Comparison of ENCODE assay signal across 31 cellular contexts in genomic region chr3:114089675-114090074, GRCh38.
"Had no signal": no experiment of that assay in that cellular context is flagged by ENCODE, and none has a peak within 500 bp of the region (broad histone marks: within the 10 kb centered on the region; RNA-seq: fewer than 3 reads in every experiment).

No MANE protein-coding gene starts in this region.

- H3K9me3 ChIP-seq: psoas muscle, right atrium auricular region, thyroid gland, upper lobe of left lung, vagina had no signal

- H2AFZ ChIP-seq: parathyroid adenoma had no signal

- H3K4me1 ChIP-seq: parathyroid adenoma, psoas muscle, right atrium auricular region, thyroid gland, vagina had no signal

- DNase-seq: activated CD4-positive, alpha-beta memory T cell treated with anti-CD3 and anti-CD28 coated beads for 36 hours; activated CD4-positive, alpha-beta T cell treated with anti-CD3 and anti-CD28 coated beads, Interleukin-2, amount 10 ng/mL, durations not matched to agents 24 days and 14 days; activated CD4-positive, CD25-positive, alpha-beta regulatory T cell treated with anti-CD3 and anti-CD28 coated beads, Interleukin-2, amount 50 U/mL, for 72 hours; activated CD8-positive, alpha-beta memory T cell treated with anti-CD3 and anti-CD28 coated beads, Interleukin-2, amount 50 U/mL, for 4 hours; activated gamma-delta T cell; activated naive CD4-positive, alpha-beta T cell treated with anti-CD3 and anti-CD28 coated beads, Interleukin-2, amount 10 ng/mL, durations not matched to agents 7 days and 5 days; activated naive CD8-positive, alpha-beta T cell treated with anti-CD3 and anti-CD28 coated beads, Interleukin-2, amount 10 ng/mL, durations not matched to agents 7 days and 5 days; activated T-cell treated with anti-CD3 and anti-CD28 coated beads, Interleukin-2, amount 50 U/mL, for 1 hour; caudate nucleus; endodermal cell; foreskin fibroblast; head of caudate nucleus; hippocampal formation; left cardiac atrium; midbrain; naive thymus-derived CD8-positive, alpha-beta T cell; occipital lobe; psoas muscle; stimulated activated CD4-positive, alpha-beta T cell treated with anti-CD3 and anti-CD28 coated beads, Interleukin-1b, Interleukin-23, amount 100 ng/mL, for 48 hours; stimulated activated CD4-positive, alpha-beta T cell treated with anti-CD3 and anti-CD28 coated beads, Interleukin-4, amount 100 ng/mL, for 4 hours; stimulated activated CD8-positive, alpha-beta memory T cell treated with anti-CD3 and anti-CD28 coated beads, Interleukin-4, amount 100 ng/mL, for 48 hours; stimulated activated naive CD8-positive, alpha-beta T cell treated with anti-CD3 and anti-CD28 coated beads, Interleukin-15, amount 100 ng/mL, for 72 hours; substantia nigra; thyroid gland; upper lobe of left lung had no signal

- ATAC-seq: esophagus mucosa; left cardiac atrium; naive thymus-derived CD8-positive, alpha-beta T cell; psoas muscle; stimulated activated memory B cell treated with anti-CD40 and anti-IgM and Interleukin-4, amounts not matched to agents 10 μg/mL and 1 μg/mL and 100 μg/mL, for 72 hours; stimulated activated naive CD8-positive, alpha-beta T cell treated with anti-CD3 and anti-CD28 coated beads, Interleukin-15, amount 100 ng/mL, for 72 hours had no signal

- H3K4me2 ChIP-seq: smooth muscle cell had no signal

- H3K9ac ChIP-seq: parathyroid adenoma had no signal

- H3K4me3 ChIP-seq: psoas muscle, right atrium auricular region, smooth muscle cell, thyroid gland, upper lobe of left lung, vagina had no signal

- H3K27me3 ChIP-seq: right atrium auricular region, thyroid gland, upper lobe of left lung, vagina had no signal

- H3K27ac ChIP-seq: parathyroid adenoma, psoas muscle, right atrium auricular region, thyroid gland, upper lobe of left lung, vagina had no signal
